ENCODE assay signal across 23 cellular contexts in the genomic region with DNA sequence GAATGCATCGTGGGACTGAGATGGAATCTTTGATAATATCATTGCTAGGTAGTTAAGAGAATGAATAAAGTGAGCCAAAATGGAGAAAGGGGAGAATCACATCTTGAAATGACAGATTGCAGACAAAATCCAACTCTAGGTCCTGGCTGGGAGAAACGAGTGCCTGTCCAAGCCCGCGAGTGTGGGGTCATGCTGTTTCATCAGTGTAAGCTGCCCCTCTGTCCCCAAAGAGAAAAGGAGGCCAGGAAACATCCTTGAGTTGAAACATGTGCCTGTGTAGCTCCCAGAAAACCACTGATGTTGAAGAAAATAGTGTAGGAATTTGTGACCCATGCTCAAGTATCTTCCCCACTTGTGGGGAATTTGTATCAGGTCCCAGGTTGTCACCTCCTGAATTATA. TPM values are rescaled to one million over a fixed set of nuclear protein-coding genes. Genes with fewer than 3 reads are reported as not detected.
DNase-seq lines count a peak whose midpoint lies in the region; ATAC-seq and TF ChIP-seq lines count a peak whose summit lies in the region.
"Had no signal": no experiment of that assay in that cellular context is flagged by ENCODE, and none has a peak within 500 bp of the region (broad histone marks: within the 10 kb centered on the region; RNA-seq: fewer than 3 reads in every experiment).

No MANE protein-coding gene starts in this region.

- H3K4me1 ChIP-seq in right atrium auricular region (no peaks in the 10 kb centered on the region), right cardiac atrium (ENCODE audit: control insufficient read depth, insufficient read depth, low read length) (no peaks in the 10 kb centered on the region), uterus (no peaks in the 10 kb centered on the region)

- intact Hi-C loops in Right ventricle myocardium superior (cut with DNase I): no loop called here
- intact Hi-C loops in right cardiac atrium (cut with DNase I): no loop called here
- intact Hi-C loops in sciatic nerve (cut with DNase I): no loop called here
- intact Hi-C loops in uterus (cut with DNase I; ENCODE audit: low total_unique reads): no loop called here

- DNase-seq in Right ventricle myocardium superior (peak; percentile 72), right atrium auricular region (ENCODE audit: low spot score) (no peak), right cardiac atrium (peak; percentile 45 to 80 (median 57)), sciatic nerve (ENCODE audit: low spot score) (no peak), uterus (peak; percentile 49 to 64), NCI-H1048 (lab: John Stamatoyannopoulos, UW) (no peak)
- DNase-seq in central memory CD4-positive, alpha-beta T cell: no peak
- DNase-seq: DMS 273 treated with DMSO at 0.1 percent for 48 hours; DND-41; GDM1; GOT3; IMR-90; NCI-H1436 treated with DMSO at 0.1 percent for 48 hours; NCI-H2081; NCI-H2171 treated with DMSO at 0.1 percent for 48 hours; NK-92 treated with Interleukin-12 subunit alpha and Interleukin-12 subunit beta, amount 100 ng/mL, for 24 hours; SHP77 had no signal

- ATAC-seq in Right ventricle myocardium superior (ENCODE audit: poor library complexity): peak; percentile 86
- ATAC-seq in right cardiac atrium: peak; percentile 75 to 92
- peak; percentile 97 for ATAC-seq in sciatic nerve
- ATAC-seq in GM19035 (IDR thresholded peaks at IDR 0.05; ENCODE audit: unreplicated experiment): no peak
- ATAC-seq: HCT116 had no signal

- no peaks in the 10 kb centered on the region for H3K36me3 ChIP-seq in right atrium auricular region
- no peaks in the 10 kb centered on the region for H3K36me3 ChIP-seq in uterus

- no peaks in the 10 kb centered on the region for H3K9me3 ChIP-seq in right atrium auricular region
- H3K9me3 ChIP-seq in right cardiac atrium (ENCODE audit: control insufficient read depth, low read length): no peaks in the 10 kb centered on the region
- H3K9me3 ChIP-seq in uterus: no peaks in the 10 kb centered on the region

- no peak overlapping the region for H3K4me3 ChIP-seq in right atrium auricular region
- no peak overlapping the region for H3K4me3 ChIP-seq in right cardiac atrium (ENCODE audit: low read length)
- H3K4me3 ChIP-seq in uterus: no peak overlapping the region

- 45% methylated on average over 4 of the region's 4 CpGs for WGBS in right cardiac atrium

- no peaks in the 10 kb centered on the region for H3K27me3 ChIP-seq in right atrium auricular region
- no peaks in the 10 kb centered on the region for H3K27me3 ChIP-seq in right cardiac atrium (ENCODE audit: control insufficient read depth, insufficient read depth)
- H3K27me3 ChIP-seq in uterus: no peaks in the 10 kb centered on the region

- no peak overlapping the region for H3K27ac ChIP-seq in right atrium auricular region
- H3K27ac ChIP-seq in right cardiac atrium (ENCODE audit: low read length): no peak overlapping the region
- H3K27ac ChIP-seq in uterus: no peak overlapping the region

- no peak for TF ChIP-seq CTCF in right atrium auricular region (IDR thresholded peaks at IDR 0.05)
- TF ChIP-seq CTCF in uterus (IDR thresholded peaks at IDR 0.05): no peak

- no peak for TF ChIP-seq POLR2A in uterus (IDR thresholded peaks at IDR 0.05)

RNA-seq across cellular contexts. Expression of a gene that starts 48.3 kb away (rescaled TPM):
- total RNA-seq in Right ventricle myocardium superior (10.5 TPM), right atrium auricular region (10 to 100 TPM; 12.2 to 21.2 TPM), right cardiac atrium (10 to 100 TPM; 31.3 to 50.2 (median 47.1) TPM), sciatic nerve (39.1 TPM), uterus (10 to 100 TPM in 2 of 4 donors, 1 to 10 TPM in 2; 3.1 to 48.2 (median 24.6) TPM)
- 4.7 TPM for polyA plus RNA-seq in right cardiac atrium
- total RNA-seq: A172, B cell, M059J, NCI-H460 had no signal

Comparison
In these comparisons a context has a peak if more than half of its experiments do, and no peak if none do; other contexts are left out.
1. DNase-seq: peak in Right ventricle myocardium superior (single experiment), right cardiac atrium (3 of 3) and uterus (2 of 2); none in right atrium auricular region (single experiment), sciatic nerve (single experiment), central memory CD4-positive, alpha-beta T cell (single experiment) and NCI-H1048 (single experiment).